In genomic region chr3:152405915-152406802, GRCh38 we compare ENCODE assay signal across 9 cellular contexts.
A peak's percentile ranks its signal among the peaks of the same experiment; 100 is the strongest.
DNase-seq lines count a peak whose midpoint lies in the region; ATAC-seq and TF ChIP-seq lines count a peak whose summit lies in the region.
"Had no signal": no experiment of that assay in that cellular context is flagged by ENCODE, and none has a peak within 500 bp of the region (broad histone marks: within the 10 kb centered on the region; RNA-seq: fewer than 3 reads in every experiment).

No MANE protein-coding gene starts in this region.

- POLR2A ChIA-PET in activated B cell treated with CpG ODN at 0.5 μM for 24 hours (lab: Charles Lee), result no interaction called here

- ATAC-seq in activated B cell treated with CpG ODN at 0.5 μM for 24 hours (ENCODE audit: low read depth), result no peak
- ATAC-seq in HG02678 (IDR thresholded peaks at IDR 0.05; ENCODE audit: unreplicated experiment), result no peak

- peak overlapping the region in 1 of 4 donors; percentile 19 for H3K4me3 ChIP-seq in tibial nerve
- H3K4me3 ChIP-seq: BLaER1 treated with 17β-estradiol and CSF1 and Interleukin-3, amounts not matched to agents 10 nM and 100 nM had no signal

- WGBS in tibial nerve, 2 donors, result 26 to 30% methylated on average over 3 of the region's 3 CpGs

- CTCF ChIA-PET in activated B cell treated with CpG ODN at 0.5 μM for 24 hours (lab: Charles Lee), result no interaction called here

- no peaks in the 10 kb centered on the region for H3K27me3 ChIP-seq in tibial nerve
- H3K27me3 ChIP-seq: BLaER1 treated with 17β-estradiol and CSF1 and Interleukin-3, amounts not matched to agents 10 nM and 100 nM had no signal

- TF ChIP-seq CTCF in activated B cell treated with CpG ODN at 0.5 μM for 24 hours (IDR thresholded peaks at IDR 0.05) (no peak), tibial nerve (IDR thresholded peaks at IDR 0.05) (no peak)

- H3K4me1 ChIP-seq in tibial nerve, result peaks cover 11 to 88% (median 51%) of the 10 kb centered on the region in 4 donors

- DNase-seq in SIG-M5 treated with dmso at 0.1 percent for 504 hours (lab: John Stamatoyannopoulos, UW; ENCODE audit: unreplicated experiment) (peak; percentile 92), SIG-M5 (lab: John Stamatoyannopoulos, UW) (no peak), activated B cell treated with CpG ODN at 0.5 μM for 24 hours (no peak), iPS-NIHi11 (ENCODE audit: low spot score) (peak; percentile 22), tibial nerve (ENCODE audit: low spot score in 2 of 2) (peak in 1 of 2 donors; percentile 39), KBM-7 (no peak)
- DNase-seq in activated CD8-positive, alpha-beta memory T cell treated with anti-CD3 and anti-CD28 coated beads, Interleukin-2, amount 50 U/mL, for 4 hours, result no peak

- H3K27ac Mint-ChIP-seq in activated B cell treated with CpG ODN at 0.5 μM for 24 hours, result peak overlapping the region; percentile 6

- TF ChIP-seq EP300 in tibial nerve (IDR thresholded peaks at IDR 0.05), result peak; percentile 95 to 97

- intact Hi-C loops in activated B cell treated with CpG ODN at 0.5 μM for 24 hours (cut with micrococcal nuclease), result loop anchor here (1.0 kb wide), 1 partner anchor 8 kb away; no protein-coding TSS in a partner anchor

- TF ChIP-seq POLR2A in tibial nerve (IDR thresholded peaks at IDR 0.05), result no peak

- no peaks in the 10 kb centered on the region for H3K9me3 Mint-ChIP-seq in activated B cell treated with CpG ODN at 0.5 μM for 24 hours

- no peaks in the 10 kb centered on the region for H3K36me3 ChIP-seq in tibial nerve

- H3K9me3 ChIP-seq in tibial nerve, result no peaks in the 10 kb centered on the region
- H3K9me3 ChIP-seq: BLaER1 treated with 17β-estradiol and CSF1 and Interleukin-3, amounts not matched to agents 10 nM and 100 nM had no signal

- H3K4me3 Mint-ChIP-seq in activated B cell treated with CpG ODN at 0.5 μM for 24 hours, result no peak overlapping the region

- H3K4me1 Mint-ChIP-seq in activated B cell treated with CpG ODN at 0.5 μM for 24 hours, result peaks cover 67% of the 10 kb centered on the region

- H3K27me3 Mint-ChIP-seq in activated B cell treated with CpG ODN at 0.5 μM for 24 hours, result no peaks in the 10 kb centered on the region

- peak overlapping the region; percentile 66 to 91 (median 80) for H3K27ac ChIP-seq in tibial nerve
- H3K27ac ChIP-seq: BLaER1 treated with 17β-estradiol and CSF1 and Interleukin-3, amounts not matched to agents 10 nM and 100 nM had no signal

- peaks cover 53% of the 10 kb centered on the region for H3K36me3 Mint-ChIP-seq in activated B cell treated with CpG ODN at 0.5 μM for 24 hours (ENCODE audit: low read depth)

- in situ Hi-C loops in KBM-7 (cut with MboI; ENCODE audit: low pct_unique_long_range_greater_than_20kb, low sequenced_read_pairs), result no loop called here

Comparison
In these comparisons a context has a peak if more than half of its experiments do, and no peak if none do; other contexts are left out.
1. DNase-seq: peak in SIG-M5 treated with dmso at 0.1 percent for 504 hours (single experiment) and iPS-NIHi11 (single experiment); none in SIG-M5 (single experiment), activated B cell treated with CpG ODN at 0.5 μM for 24 hours (single experiment), KBM-7 (single experiment) and activated CD8-positive, alpha-beta memory T cell treated with anti-CD3 and anti-CD28 coated beads, Interleukin-2, amount 50 U/mL, for 4 hours (single experiment).